Comparison of ENCODE assay signal across 8 cellular contexts in the genomic region with DNA sequence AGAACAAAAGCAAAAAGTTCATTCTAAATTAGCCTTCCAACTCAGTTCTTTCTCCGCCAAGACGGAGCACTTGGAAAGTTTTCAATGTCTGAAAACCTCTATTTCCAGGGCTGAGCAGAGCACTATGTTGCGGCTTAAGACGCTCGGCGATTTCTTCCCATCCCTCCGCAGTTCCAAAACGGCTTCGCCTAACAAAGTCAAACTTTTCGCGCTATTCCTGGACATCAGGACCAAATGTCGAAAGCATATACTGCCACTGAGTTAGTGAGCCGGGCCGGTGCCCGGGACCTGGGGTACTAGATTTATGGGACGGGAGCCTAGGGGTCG. TPM values are rescaled to one million over a fixed set of nuclear protein-coding genes. Genes with fewer than 3 reads are reported as not detected.
DNase-seq lines count a peak whose midpoint lies in the region; ATAC-seq and TF ChIP-seq lines count a peak whose summit lies in the region.

No MANE protein-coding gene starts in this region.

- 0% methylated on average over 17 of the region's 17 CpGs for WGBS in ovary, 3 donors

- DNase-seq in AG10803 (ENCODE audit: low read depth) (peak; percentile 58), foreskin fibroblast (peak; percentile 36 to 70), ovary (no peak), activated gamma-delta T cell treated with Interleukin-2 at 50 U/mL for 16 hours (no peak)

- intact Hi-C loops in ovary (cut with DNase I): loop anchor here in 2 of 4 donors (2.0 to 5.0 kb wide), 2 partner anchors 39 to 45 kb away; no protein-coding TSS in a partner anchor

- H3K4me3 ChIP-seq in AG10803 (ENCODE audit: low read length) (peak overlapping the region; percentile 86), WI38 (ENCODE audit: low read depth, low read length) (peak overlapping the region; percentile 89), foreskin fibroblast (ENCODE audit: low read depth in 1 of 2, low read length in 2 of 2) (peak overlapping the region; percentile 73 to 86), ovary (peak overlapping the region; percentile 89)

- peak overlapping the region; percentile 92 to 94 for H3K27ac ChIP-seq in ovary

- no peaks in the 10 kb centered on the region for H3K27me3 ChIP-seq in ovary

- no peak for TF ChIP-seq POLR2A in ovary (IDR thresholded peaks at IDR 0.05)

- TF ChIP-seq EP300 in ovary (IDR thresholded peaks at IDR 0.05): no peak

- peak; percentile 2 for ATAC-seq in GM21447 (IDR thresholded peaks at IDR 0.05; ENCODE audit: unreplicated experiment)
- no peak for ATAC-seq in HG03460 (IDR thresholded peaks at IDR 0.05; ENCODE audit: unreplicated experiment)
- no peak for ATAC-seq in HG02759 (IDR thresholded peaks at IDR 0.05; ENCODE audit: unreplicated experiment)

- TF ChIP-seq CTCF in AG10803 (conservative IDR thresholded peaks at IDR 0.05; ENCODE audit: low read length): no peak
- no peak for TF ChIP-seq CTCF in WI38 (IDR thresholded peaks at IDR 0.05; ENCODE audit: low read depth, low read length)
- TF ChIP-seq CTCF in foreskin fibroblast (IDR thresholded peaks at IDR 0.05; ENCODE audit: low read depth, low read length): no peak
- no peak for TF ChIP-seq CTCF in ovary (IDR thresholded peaks at IDR 0.05)

- H3K4me1 ChIP-seq in ovary (ENCODE audit: insufficient read depth): no peaks in the 10 kb centered on the region

- no peaks in the 10 kb centered on the region for H3K9me3 ChIP-seq in ovary

- no peaks in the 10 kb centered on the region for H3K36me3 ChIP-seq in ovary

RNA-seq across cellular contexts. Expression of a gene that starts 0.8 kb away (rescaled TPM):
- total RNA-seq in ovary: 10 to 100 TPM in 5 of 7 donors, 1 to 10 TPM in 2; 8.2 to 22.6 (median 13.9) TPM
- polyA plus RNA-seq in ovary: 10 to 100 TPM; 16.8 to 19.1 TPM

Comparison
In these comparisons a context has a peak if more than half of its experiments do, and no peak if none do; other contexts are left out.
1. DNase-seq: peak in AG10803 (single experiment) and foreskin fibroblast (2 of 2); none in ovary (0 of 5) and activated gamma-delta T cell treated with Interleukin-2 at 50 U/mL for 16 hours (single experiment).
2. Peak in every context shown above with its lines, with median percentiles within 50 percentile points of each other: H3K4me3 ChIP-seq.